ENCODE assay signal across 9 cellular contexts in genomic region chr6:24935753-24936152, GRCh38. TPM values are rescaled to one million over a fixed set of nuclear protein-coding genes. Genes with fewer than 3 reads are reported as not detected.
DNase-seq lines count a peak whose midpoint lies in the region; ATAC-seq and TF ChIP-seq lines count a peak whose summit lies in the region.
"Had no signal": no experiment of that assay in that cellular context is flagged by ENCODE, and none has a peak within 500 bp of the region (broad histone marks: within the 10 kb centered on the region; RNA-seq: fewer than 3 reads in every experiment).

Gene RIPOR2, minus strand, starts transcription at chr6:24935960. Its CDS starts 62 bp downstream, at chr6:24935898.

- no peaks in the 10 kb centered on the region for H3K27me3 ChIP-seq in ascending aorta
- H3K27me3 ChIP-seq in naive thymus-derived CD4-positive, alpha-beta T cell (ENCODE audit: control insufficient read depth in 2 of 2, insufficient read depth in 2 of 2, low read length in 2 of 2), result no peaks in the 10 kb centered on the region

- CTCF ChIA-PET in T-cell (lab: Charles Lee), result interaction anchor here (0.8 to 7.8 kb wide), 22 partner anchors 9 to 135 kb away, joined by 3 to 160 read pairs (median 7); no protein-coding TSS in a partner anchor
- CTCF ChIA-PET in naive thymus-derived CD4-positive, alpha-beta T cell (lab: Charles Lee), result interaction anchor here (0.6 to 11.7 kb wide), 17 partner anchors 15 to 121 kb away, joined by 3 to 293 read pairs (median 5); no protein-coding TSS in a partner anchor

- H3K36me3 Mint-ChIP-seq in T-cell, result peaks cover 52% of the 10 kb centered on the region
- H3K36me3 Mint-ChIP-seq in naive thymus-derived CD4-positive, alpha-beta T cell, result peaks cover 16 to 64% (median 39%) of the 10 kb centered on the region in 5 donors

- no peaks in the 10 kb centered on the region for H3K36me3 ChIP-seq in ascending aorta
- H3K36me3 ChIP-seq in naive thymus-derived CD4-positive, alpha-beta T cell (ENCODE audit: control insufficient read depth in 2 of 3, insufficient read depth in 3 of 3, low read length in 3 of 3), result peaks cover 11 to 12% (median 12%) of the 10 kb centered on the region in 3 experiments

- H3K4me3 ChIP-seq in ascending aorta, result no peak within 1 kb of the TSS
- H3K4me3 ChIP-seq in naive thymus-derived CD4-positive, alpha-beta T cell (ENCODE audit: low read length), result peak within 1 kb of the TSS; percentile 89

- TF ChIP-seq CTCF in GM10266 (IDR thresholded peaks at IDR 0.05; ENCODE audit: control insufficient read depth, insufficient read depth, low read depth, missing control alignments) (peak; percentile 18), ascending aorta (IDR thresholded peaks at IDR 0.05) (no peak)

- no peaks in the 10 kb centered on the region for H3K27me3 Mint-ChIP-seq in T-cell
- no peaks in the 10 kb centered on the region for H3K27me3 Mint-ChIP-seq in naive thymus-derived CD4-positive, alpha-beta T cell

- peaks cover 54 to 73% (median 61%) of the 10 kb centered on the region in 3 donors for H3K4me1 Mint-ChIP-seq in T-cell
- peaks cover 50 to 67% (median 53%) of the 10 kb centered on the region in 7 donors for H3K4me1 Mint-ChIP-seq in naive thymus-derived CD4-positive, alpha-beta T cell

- H3K4me3 Mint-ChIP-seq in T-cell, result peak within 1 kb of the TSS; percentile 93 to 98 (median 96)
- peak within 1 kb of the TSS; percentile 89 to 100 (median 98) for H3K4me3 Mint-ChIP-seq in naive thymus-derived CD4-positive, alpha-beta T cell

- POLR2A ChIA-PET in T-cell (lab: Charles Lee), result interaction anchor here (0.6 to 4.3 kb wide), 5 partner anchors 16 to 56 kb away, joined by 3 to 22 read pairs (median 12); no protein-coding TSS in a partner anchor
- POLR2A ChIA-PET in naive thymus-derived CD4-positive, alpha-beta T cell (lab: Charles Lee), result interaction anchor here (0.6 to 19.0 kb wide), 20 partner anchors 9 to 1386 kb away, joined by 3 to 1484 read pairs (median 10); a partner anchor contains a TSS

- ATAC-seq in HG02759 (IDR thresholded peaks at IDR 0.05; ENCODE audit: unreplicated experiment), result peak; percentile 34
- peak; percentile 61 to 79 (median 62) for ATAC-seq in T-cell (replicated peaks in 1 of 4)
- peak; percentile 77 for ATAC-seq in naive thymus-derived CD4-positive, alpha-beta T cell
- ATAC-seq: HCT116 had no signal

- DNase-seq in GM10266 (ENCODE audit: extremely low spot score) (no peak), T-cell (peak; percentile 56 to 83 (median 74)), ascending aorta (ENCODE audit: low spot score in 2 of 2) (no peak), GM03348 (ENCODE audit: low spot score) (no peak), GOT3 (lab: John Stamatoyannopoulos, UW) (no peak), mucosa of gallbladder (ENCODE audit: low spot score) (no peak)
- peak; percentile 48 to 83 (median 77) for DNase-seq in naive thymus-derived CD4-positive, alpha-beta T cell

- peak within 1 kb of the TSS; percentile 97 to 100 for H3K27ac Mint-ChIP-seq in T-cell
- H3K27ac Mint-ChIP-seq in naive thymus-derived CD4-positive, alpha-beta T cell, result peak within 1 kb of the TSS; percentile 88 to 99 (median 93)

- peaks cover 0 to 5% of the 10 kb centered on the region in 2 donors for H3K4me1 ChIP-seq in ascending aorta
- H3K4me1 ChIP-seq in naive thymus-derived CD4-positive, alpha-beta T cell (ENCODE audit: control insufficient read depth in 2 of 2, insufficient read depth in 2 of 2, low read length in 2 of 2), result peaks cover 39 to 47% of the 10 kb centered on the region in 2 donors

- no peaks in the 10 kb centered on the region for H3K9me3 ChIP-seq in ascending aorta
- no peaks in the 10 kb centered on the region for H3K9me3 ChIP-seq in naive thymus-derived CD4-positive, alpha-beta T cell (ENCODE audit: control insufficient read depth in 2 of 3, low read length in 3 of 3)

- H3K9me3 Mint-ChIP-seq in T-cell, result no peaks in the 10 kb centered on the region
- peaks cover 0 to 7% (median 0%) of the 10 kb centered on the region in 11 donors for H3K9me3 Mint-ChIP-seq in naive thymus-derived CD4-positive, alpha-beta T cell

- H3K27ac ChIP-seq in ascending aorta, result no peak within 1 kb of the TSS
- H3K27ac ChIP-seq in naive thymus-derived CD4-positive, alpha-beta T cell (ENCODE audit: low read depth, low read length), result peak within 1 kb of the TSS; percentile 85

- intact Hi-C loops in ascending aorta (cut with DNase I), result no loop called here
- intact Hi-C loops in naive thymus-derived CD4-positive, alpha-beta T cell (cut with micrococcal nuclease), result loop anchor here (1.0 to 5.0 kb wide), 8 partner anchors 7 to 213 kb away; no protein-coding TSS in a partner anchor

RNA-seq across cellular contexts. Expression of gene RIPOR2, which starts in this region (rescaled TPM):
- total RNA-seq in T-cell (100 to 1,000 TPM; 381 to 480 (median 441) TPM), ascending aorta (49.0 TPM), mucosa of gallbladder (3.2 TPM)
- total RNA-seq in naive thymus-derived CD4-positive, alpha-beta T cell, result 100 to 1,000 TPM; 246 to 576 (median 431) TPM
- polyA plus RNA-seq in naive thymus-derived CD4-positive, alpha-beta T cell, result 100 to 1,000 TPM; 532 to 813 TPM

Comparison
In these comparisons a context has a peak if more than half of its experiments do, and no peak if none do; other contexts are left out.
1. RNA of gene RIPOR2 (total RNA-seq): 381 to 480 TPM in T-cell, 246 to 576 TPM in naive thymus-derived CD4-positive, alpha-beta T cell and 49.0 TPM in ascending aorta (single experiment); 3.2 TPM in mucosa of gallbladder (single experiment); every median in the first group is over 10 times any median in the second.
2. DNase-seq: peak in T-cell (34 of 34) and naive thymus-derived CD4-positive, alpha-beta T cell (9 of 9); none in GM10266 (single experiment), ascending aorta (0 of 2), GM03348 (single experiment), GOT3 (single experiment) and mucosa of gallbladder (single experiment).
3. Peak in every context shown above with its lines, with median percentiles within 50 percentile points of each other: ATAC-seq.